ENCODE assay signal across 9 cellular contexts in the genomic region with DNA sequence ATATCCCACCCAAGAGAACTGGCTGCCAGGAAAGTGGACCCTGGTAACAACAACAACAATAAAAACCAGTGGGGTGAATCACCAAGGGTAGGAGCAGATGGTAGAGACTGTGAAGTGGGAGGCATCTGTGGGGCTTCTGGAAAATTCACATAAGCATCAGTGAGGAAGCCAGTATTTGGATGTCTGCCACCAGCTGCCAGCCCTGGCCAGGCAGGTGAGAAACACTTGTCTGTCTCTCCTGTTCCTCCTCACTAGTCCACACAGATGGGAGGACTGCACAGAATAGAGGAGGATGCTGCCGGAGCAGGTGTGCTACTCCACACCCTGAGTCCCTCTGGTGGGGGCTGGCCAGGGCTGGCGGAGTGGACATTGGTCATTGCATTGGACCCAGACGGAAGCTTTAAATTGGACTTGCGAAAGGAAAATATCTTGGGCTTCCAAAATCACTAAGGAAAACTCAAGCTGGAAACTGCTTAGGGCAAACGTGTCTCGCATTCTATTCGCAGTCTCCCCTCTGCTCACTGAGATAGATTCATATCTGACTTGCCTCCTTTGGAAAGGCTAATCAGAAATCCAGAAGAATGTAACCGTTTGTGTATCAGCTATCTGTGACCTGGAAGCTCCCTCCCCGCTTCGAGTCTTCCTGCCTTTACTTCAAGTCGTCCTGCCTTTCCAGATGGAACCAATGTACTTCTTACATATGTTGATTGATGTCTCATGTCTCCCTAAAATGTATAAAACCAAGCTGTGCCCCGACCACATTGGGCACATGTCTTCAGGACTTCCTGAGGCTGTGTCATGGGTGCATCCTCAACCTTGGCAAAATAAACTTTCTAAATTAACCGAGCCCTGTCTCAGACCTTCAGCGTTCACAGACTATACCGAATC.
A peak's percentile ranks its signal among the peaks of the same experiment; 100 is the strongest.
DNase-seq lines count a peak whose midpoint lies in the region; ATAC-seq and TF ChIP-seq lines count a peak whose summit lies in the region.
"Had no signal": no experiment of that assay in that cellular context is flagged by ENCODE, and none has a peak within 500 bp of the region (broad histone marks: within the 10 kb centered on the region; RNA-seq: fewer than 3 reads in every experiment).

No MANE protein-coding gene starts in this region.

- no peak for TF ChIP-seq CTCF in CD8-positive, alpha-beta T cell (IDR thresholded peaks at IDR 0.05)
- TF ChIP-seq CTCF in GM23338 (conservative IDR thresholded peaks at IDR 0.05; ENCODE audit: low read depth in 2 of 2) (no peak), PC-3 (conservative IDR thresholded peaks at IDR 0.05; ENCODE audit: low read depth, low read length) (no peak), glutamatergic neuron (IDR thresholded peaks at IDR 0.05; ENCODE audit: partially characterized antibody, unreplicated experiment) (no peak), foreskin fibroblast (IDR thresholded peaks at IDR 0.05; ENCODE audit: low read depth, low read length) (no peak)

- H2BK5ac ChIP-seq in neuronal stem cell (ENCODE audit: low read length) = no peak overlapping the region

- intact Hi-C loops in CD8-positive, alpha-beta T cell (cut with DNase I, micrococcal nuclease) = no loop called here
- intact Hi-C loops in PC-3 (cut with micrococcal nuclease) = loop anchor here (5.0 kb wide), 1 partner anchor 39 kb away; no protein-coding TSS in a partner anchor

- H3K27ac ChIP-seq in CD8-positive, alpha-beta T cell (ENCODE audit: low read depth, low read length) = no peak overlapping the region
- H3K27ac ChIP-seq in GM23338 (ENCODE audit: low read depth) (no peak overlapping the region), PC-3 (ENCODE audit: low read length) (peak overlapping the region; percentile 96), neuronal stem cell (replicated peaks; ENCODE audit: low read length) (no peak overlapping the region)

- H3K9me2 ChIP-seq in GM23338 (ENCODE audit: insufficient read depth) (peaks cover 10% of the 10 kb centered on the region), PC-3 (replicated peaks; ENCODE audit: low read length) (no peaks in the 10 kb centered on the region)

- H3K36me3 Mint-ChIP-seq in CD8-positive, alpha-beta T cell = no peaks in the 10 kb centered on the region
- no peaks in the 10 kb centered on the region for H3K36me3 Mint-ChIP-seq in GM23338 (ENCODE audit: low read depth)
- no peaks in the 10 kb centered on the region for H3K36me3 Mint-ChIP-seq in glutamatergic neuron (ENCODE audit: unreplicated experiment)

- no peak overlapping the region for H2BK12ac ChIP-seq in neuronal stem cell (ENCODE audit: low read length)

- H3K27me3 ChIP-seq in CD8-positive, alpha-beta T cell (ENCODE audit: insufficient read depth, low read length) = no peaks in the 10 kb centered on the region
- H3K27me3 ChIP-seq in GM23338 (ENCODE audit: insufficient read depth) = no peaks in the 10 kb centered on the region
- H3K27me3 ChIP-seq in PC-3 (ENCODE audit: low read length) = no peaks in the 10 kb centered on the region
- H3K27me3 ChIP-seq in neuronal stem cell (ENCODE audit: control insufficient read depth in 3 of 3, insufficient read depth in 3 of 3, low read depth in 1 of 3, low read length in 3 of 3) = no peaks in the 10 kb centered on the region

- no peak overlapping the region for H2AK5ac ChIP-seq in neuronal stem cell (ENCODE audit: low read depth, low read length)

- H3K36me3 ChIP-seq in CD8-positive, alpha-beta T cell (ENCODE audit: insufficient read depth, low read length) = no peaks in the 10 kb centered on the region
- H3K36me3 ChIP-seq in GM23338 (ENCODE audit: insufficient read depth) = no peaks in the 10 kb centered on the region
- H3K36me3 ChIP-seq in PC-3 (ENCODE audit: low read depth, low read length) = no peaks in the 10 kb centered on the region
- no peaks in the 10 kb centered on the region for H3K36me3 ChIP-seq in neuronal stem cell (replicated peaks in 1 of 2; ENCODE audit: control insufficient read depth in 2 of 2, insufficient read depth in 2 of 2, low read length in 2 of 2)

- peaks cover 21% of the 10 kb centered on the region for H3K4me1 Mint-ChIP-seq in CD8-positive, alpha-beta T cell (ENCODE audit: low read depth)
- peaks cover 5% of the 10 kb centered on the region; the same call in 2 of the 3 replicates for H3K4me1 Mint-ChIP-seq in GM23338
- H3K4me1 Mint-ChIP-seq in glutamatergic neuron (ENCODE audit: low read depth, unreplicated experiment) = peaks cover 18% of the 10 kb centered on the region

- H3K79me2 ChIP-seq in GM23338 (replicated peaks; ENCODE audit: insufficient read depth) (no peaks in the 10 kb centered on the region), PC-3 (ENCODE audit: low read length) (no peaks in the 10 kb centered on the region)

- H3K79me1 ChIP-seq in neuronal stem cell (ENCODE audit: low read depth, low read length) = no peaks in the 10 kb centered on the region

- H3K14ac ChIP-seq in neuronal stem cell (ENCODE audit: low read length) = no peak overlapping the region

- H3K4me2 ChIP-seq in GM23338 (no peak overlapping the region), PC-3 (ENCODE audit: low read length) (peak overlapping the region; percentile 71), neuronal stem cell (ENCODE audit: insufficient read depth, low read length, poor library complexity, severe bottlenecking) (no peak overlapping the region)

- WGBS in neuronal stem cell (ENCODE audit: extremely low coverage in 2 of 2, insufficient read length in 2 of 2, insufficient replicate concordance in 1 of 2), 2 donors = no CpG with 5 or more reads among the region's 15 CpGs

- H3K18ac ChIP-seq in neuronal stem cell (ENCODE audit: low read length) = no peak overlapping the region

- H2AFZ ChIP-seq in GM23338 = peak overlapping the region; percentile 78; the same call in 1 of the 2 replicates
- H2AFZ ChIP-seq in PC-3 (ENCODE audit: low read length) = 0 out of 2 replicates have a peak overlapping the region, but pooled peaks have one; percentile 42
- H2AFZ ChIP-seq in neuronal stem cell (ENCODE audit: low read length) = no peak overlapping the region

- no peaks in the 10 kb centered on the region for H3K9me3 ChIP-seq in CD8-positive, alpha-beta T cell (ENCODE audit: low read length)
- H3K9me3 ChIP-seq in PC-3 (ENCODE audit: low read length) (no peaks in the 10 kb centered on the region), neuronal stem cell (replicated peaks in 1 of 2; ENCODE audit: control insufficient read depth in 2 of 2, insufficient read depth in 1 of 2, low read depth in 1 of 2, low read length in 2 of 2) (no peaks in the 10 kb centered on the region)

- no peaks in the 10 kb centered on the region for H3F3A ChIP-seq in GM23338 (replicated peaks; ENCODE audit: low read depth)
- H3F3A ChIP-seq in PC-3 (ENCODE audit: low read length, unreplicated experiment) = peaks cover 13% of the 10 kb centered on the region

- H3K4me1 ChIP-seq in CD8-positive, alpha-beta T cell (ENCODE audit: insufficient read depth, low read length) = no peaks in the 10 kb centered on the region
- H3K4me1 ChIP-seq in GM23338 (ENCODE audit: insufficient read depth) (no peaks in the 10 kb centered on the region; the same call in 1 of the 2 replicates), PC-3 (ENCODE audit: insufficient read depth, low read length) (peaks cover 43% of the 10 kb centered on the region), neuronal stem cell (ENCODE audit: control insufficient read depth in 2 of 2, insufficient read depth in 1 of 2, low read depth in 1 of 2, low read length in 2 of 2) (no peaks in the 10 kb centered on the region)

- peaks cover 4% of the 10 kb centered on the region for H3K27me3 Mint-ChIP-seq in CD8-positive, alpha-beta T cell (ENCODE audit: low read depth)
- H3K27me3 Mint-ChIP-seq in GM23338 (ENCODE audit: insufficient read depth, low read depth, poor library complexity) (peaks cover 2% of the 10 kb centered on the region), glutamatergic neuron (ENCODE audit: unreplicated experiment) (no peaks in the 10 kb centered on the region)

- no TSS peak for BruUV-seq in PC-3 (replicated peaks; lab: Mats Ljungman, UMichigan)

- H4K20me1 ChIP-seq in GM23338 (replicated peaks; ENCODE audit: insufficient read depth) = no peaks in the 10 kb centered on the region
- H4K20me1 ChIP-seq in PC-3 (ENCODE audit: low read length) = no peaks in the 10 kb centered on the region

- no peak overlapping the region; the same call in 1 of the 2 replicates for H3K9ac ChIP-seq in PC-3 (ENCODE audit: low read length)
- H3K9ac ChIP-seq in neuronal stem cell (ENCODE audit: low read depth, low read length, poor library complexity) = no peak overlapping the region

- H2BK15ac ChIP-seq in neuronal stem cell (ENCODE audit: low read length) = no peak overlapping the region

- CTCF ChIA-PET in CD8-positive, alpha-beta T cell (lab: Charles Lee) = no interaction called here
- CTCF ChIA-PET in PC-3 (lab: Charles Lee) = no interaction called here

- H4K91ac ChIP-seq in neuronal stem cell (ENCODE audit: low read depth, low read length, poor library complexity) = no peak overlapping the region

- no peak for ATAC-seq in CD8-positive, alpha-beta T cell
- ATAC-seq in GM23338 (no peak), PC-3 (no peak), HG03135 (IDR thresholded peaks at IDR 0.05; ENCODE audit: unreplicated experiment) (no peak)

- no peaks in the 10 kb centered on the region for H3K9me3 Mint-ChIP-seq in CD8-positive, alpha-beta T cell
- H3K9me3 Mint-ChIP-seq in GM23338 (no peaks in the 10 kb centered on the region; the same call in 2 of the 3 replicates), glutamatergic neuron (ENCODE audit: unreplicated experiment) (no peaks in the 10 kb centered on the region)

- H3K4ac ChIP-seq in neuronal stem cell (ENCODE audit: low read length) = no peak overlapping the region

- no peak overlapping the region for H2BK120ac ChIP-seq in neuronal stem cell (ENCODE audit: low read depth, low read length)

- H3K27ac Mint-ChIP-seq in CD8-positive, alpha-beta T cell = no peak overlapping the region
- H3K27ac Mint-ChIP-seq in GM23338 (no peak overlapping the region), glutamatergic neuron (ENCODE audit: unreplicated experiment) (peak overlapping the region; percentile 14)

- peak overlapping the region; percentile 9 for H3K4me3 Mint-ChIP-seq in CD8-positive, alpha-beta T cell
- H3K4me3 Mint-ChIP-seq in GM23338 (no peak overlapping the region), glutamatergic neuron (ENCODE audit: unreplicated experiment) (no peak overlapping the region)

- H3K23ac ChIP-seq in neuronal stem cell (ENCODE audit: low read depth, low read length, poor library complexity) = no peak overlapping the region

- POLR2A ChIA-PET in CD8-positive, alpha-beta T cell (lab: Charles Lee) = no interaction called here
- POLR2A ChIA-PET in PC-3 (lab: Charles Lee; ENCODE audit: unreplicated experiment) = no interaction called here

- no peak overlapping the region for H3K4me3 ChIP-seq in CD8-positive, alpha-beta T cell (ENCODE audit: low read depth, low read length)
- no peak overlapping the region for H3K4me3 ChIP-seq in GM23338
- H3K4me3 ChIP-seq in PC-3 (ENCODE audit: low read length) = peak overlapping the region; percentile 15; the same call in 1 of the 2 replicates
- H3K4me3 ChIP-seq in neuronal stem cell (ENCODE audit: low read length in 2 of 2) = no peak overlapping the region
- H3K4me3 ChIP-seq in foreskin fibroblast (ENCODE audit: low read depth in 1 of 2, low read length in 2 of 2) = no peak overlapping the region

- DNase-seq in CD8-positive, alpha-beta T cell = no peak
- DNase-seq in GM23338 (ENCODE audit: low spot score) = no peak
- DNase-seq in PC-3 = peak; percentile 40
- DNase-seq in glutamatergic neuron = no peak
- DNase-seq in neuronal stem cell (ENCODE audit: low spot score) = no peak
- no peak for DNase-seq in foreskin fibroblast
- DNase-seq in NCI-H1436 (lab: John Stamatoyannopoulos, UW) = no peak
- DNase-seq: NCI-H146 had no signal

- no peak overlapping the region for H4K8ac ChIP-seq in neuronal stem cell (ENCODE audit: low read depth, low read length)
